21 cellular contexts compared by ENCODE assay signal in the genomic region with DNA sequence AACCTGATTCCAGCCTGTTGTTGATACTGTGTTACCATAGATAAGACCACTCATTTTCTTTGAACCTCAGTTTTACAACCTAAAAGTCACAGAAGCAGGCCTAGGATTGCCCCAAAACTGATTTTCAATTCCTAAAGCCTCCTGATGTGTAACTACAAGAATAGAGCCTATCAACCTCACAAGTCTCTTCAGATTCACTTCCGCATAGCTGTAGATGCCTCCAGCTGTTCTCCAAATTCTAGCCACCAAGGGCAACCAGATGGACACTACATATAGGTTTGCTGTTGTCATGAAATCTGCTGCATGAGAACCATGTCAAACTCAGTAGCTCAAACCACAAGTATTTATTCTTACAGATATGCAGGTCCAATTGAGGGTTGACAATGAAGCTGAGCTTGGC.
DNase-seq lines count a peak whose midpoint lies in the region; ATAC-seq and TF ChIP-seq lines count a peak whose summit lies in the region.
"Had no signal": no experiment of that assay in that cellular context is flagged by ENCODE, and none has a peak within 500 bp of the region (broad histone marks: within the 10 kb centered on the region; RNA-seq: fewer than 3 reads in every experiment).

No MANE protein-coding gene starts in this region.

- no peak overlapping the region for H3K9ac ChIP-seq in Loucy (ENCODE audit: low read depth, low read length, poor library complexity, severe bottlenecking)
- H3K9ac ChIP-seq: BLaER1 had no signal

- H3K36me3 ChIP-seq in Loucy (ENCODE audit: insufficient read depth, low read length) (no peaks in the 10 kb centered on the region), OCI-LY7 (ENCODE audit: insufficient read depth, low read length) (peaks cover 11% of the 10 kb centered on the region; the same call in 1 of the 2 replicates)
- H3K36me3 ChIP-seq: BLaER1 had no signal

- POLR2A ChIA-PET in OCI-LY7 (lab: Charles Lee), result interaction anchor here (0.6 to 8.7 kb wide), 16 partner anchors 8 to 82 kb away, joined by 3 to 109 read pairs (median 4); no protein-coding TSS in a partner anchor
- POLR2A ChIA-PET in T-cell (lab: Charles Lee), result no interaction called here

- H3K4me1 ChIP-seq in Loucy (ENCODE audit: insufficient read depth, low read length, poor library complexity, severe bottlenecking), result peaks cover 29% of the 10 kb centered on the region
- H3K4me1 ChIP-seq in OCI-LY7 (ENCODE audit: insufficient read depth, low read length, poor library complexity, severe bottlenecking), result peaks cover 52% of the 10 kb centered on the region

- no peaks in the 10 kb centered on the region for H3K27me3 ChIP-seq in Loucy (ENCODE audit: insufficient read depth, low read length, poor library complexity, severe bottlenecking)
- H3K27me3 ChIP-seq: BLaER1 had no signal

- H3K4me1 Mint-ChIP-seq in naive B cell, result peaks cover 34 to 58% (median 49%) of the 10 kb centered on the region in 3 donors
- H3K4me1 Mint-ChIP-seq in T-cell, result no peaks in the 10 kb centered on the region
- H3K4me1 Mint-ChIP-seq: T-helper 17 cell had no signal

- intact Hi-C loops in OCI-LY7 (cut with micrococcal nuclease; ENCODE audit: unreplicated experiment), result no loop called here

- H3K36me3 Mint-ChIP-seq in naive B cell (peaks cover 5 to 8% of the 10 kb centered on the region in 2 donors), T-cell (no peaks in the 10 kb centered on the region)

- no TSS peak for BruUV-seq in OCI-LY7 (replicated peaks; lab: Mats Ljungman, UMichigan)

- H3K4me3 ChIP-seq in Loucy (ENCODE audit: low read length, poor library complexity, severe bottlenecking), result no peak overlapping the region
- no peak overlapping the region for H3K4me3 ChIP-seq in OCI-LY7 (ENCODE audit: low read depth, low read length, poor library complexity, severe bottlenecking)
- H3K4me3 ChIP-seq: BLaER1 had no signal

- TF ChIP-seq CTCF in Loucy (conservative IDR thresholded peaks at IDR 0.05; ENCODE audit: low read length) (no peak), OCI-LY7 (conservative IDR thresholded peaks at IDR 0.05; ENCODE audit: low read length) (no peak)

- H3K9me3 Mint-ChIP-seq in naive B cell, result peaks cover 6 to 26% (median 15%) of the 10 kb centered on the region in 7 donors
- H3K9me3 Mint-ChIP-seq in T-cell, result peaks cover 4 to 8% (median 5%) of the 10 kb centered on the region in 3 donors

- peak; percentile 62 for DNase-seq in OCI-LY7 (ENCODE audit: low spot score)
- DNase-seq in naive B cell, result peak; percentile 33
- no peak for DNase-seq in NCI-H510A (lab: John Stamatoyannopoulos, UW)
- no peak for DNase-seq in T-cell
- DNase-seq in SIG-M5 treated with dmso at 0.1 percent for 504 hours (lab: John Stamatoyannopoulos, UW; ENCODE audit: unreplicated experiment), result no peak
- no peak for DNase-seq in hypothalamus (lab: John Stamatoyannopoulos, UW)
- DNase-seq: CD4-positive, alpha-beta T cell; COR-L47; DND-41; IMR-90; NCI-H1048; NCI-H1417 treated with DMSO at 0.1 percent for 48 hours; NCI-H187 treated with DMSO at 0.1 percent for 48 hours; NCI-H226; NCI-H524; NCI-H774; T-helper 17 cell had no signal

- H3K4me3 Mint-ChIP-seq in naive B cell (peak overlapping the region in 2 of 8 donors; percentile 0 to 37), T-cell (no peak overlapping the region)
- H3K4me3 Mint-ChIP-seq: CD4-positive, alpha-beta T cell; T-helper 17 cell had no signal

- H3K9me3 ChIP-seq in Loucy (ENCODE audit: insufficient read depth, low read depth, low read length) (no peaks in the 10 kb centered on the region; the same call in 1 of the 2 replicates), OCI-LY7 (ENCODE audit: low read length) (peaks cover 17% of the 10 kb centered on the region)

- peak overlapping the region; percentile 5 for H3K4me2 ChIP-seq in Loucy (ENCODE audit: low read depth, low read length, poor library complexity, severe bottlenecking)
- H3K4me2 ChIP-seq in OCI-LY7 (ENCODE audit: low read length), result peak overlapping the region; percentile 25; the same call in 1 of the 2 replicates
- H3K4me2 ChIP-seq: BLaER1 had no signal

- H2AFZ ChIP-seq in Loucy (ENCODE audit: low read length) (no peak overlapping the region), OCI-LY7 (ENCODE audit: low read length) (peak overlapping the region; percentile 95)

- H3K27ac Mint-ChIP-seq in naive B cell (peak overlapping the region in 5 of 6 donors; percentile 7 to 89 (median 44)), T-cell (no peak overlapping the region)
- H3K27ac Mint-ChIP-seq: CD4-positive, alpha-beta T cell; T-helper 17 cell had no signal

- H3K27ac ChIP-seq in OCI-LY7 (ENCODE audit: low read depth, low read length, poor library complexity, severe bottlenecking), result peak overlapping the region; percentile 54
- H3K27ac ChIP-seq: BLaER1 had no signal

- H4K20me1 ChIP-seq in Loucy (ENCODE audit: insufficient read depth, low read length, poor library complexity, severe bottlenecking) (no peaks in the 10 kb centered on the region), OCI-LY7 (ENCODE audit: insufficient read depth, low read length) (no peaks in the 10 kb centered on the region)
- H4K20me1 ChIP-seq: BLaER1 had no signal

- no peaks in the 10 kb centered on the region for H3F3A ChIP-seq in Loucy (ENCODE audit: low read depth)

- H3K9me2 ChIP-seq in Loucy (replicated peaks; ENCODE audit: low read depth, low read length), result no peaks in the 10 kb centered on the region
- no peaks in the 10 kb centered on the region for H3K9me2 ChIP-seq in OCI-LY7 (ENCODE audit: insufficient read depth, low read length)

- CTCF ChIA-PET in OCI-LY7 (lab: Charles Lee; ENCODE audit: unreplicated experiment), result interaction anchor here (0.6 to 1.4 kb wide), 5 partner anchors 8 to 53 kb away, joined by 3 to 6 read pairs (median 3); no protein-coding TSS in a partner anchor
- CTCF ChIA-PET in T-cell (lab: Charles Lee), result no interaction called here

- ATAC-seq in GM19395 (IDR thresholded peaks at IDR 0.05; ENCODE audit: unreplicated experiment) (peak; percentile 48), naive B cell (ENCODE audit: low read depth in 2 of 2) (peak; percentile 9 to 16), T-cell (replicated peaks in 1 of 4) (no peak)
- ATAC-seq: Right ventricle myocardium inferior, T-helper 17 cell had no signal

- H3K79me2 ChIP-seq in Loucy (ENCODE audit: insufficient read depth, low read length), result no peaks in the 10 kb centered on the region
- H3K79me2 ChIP-seq in OCI-LY7 (ENCODE audit: insufficient read depth, low read depth, low read length), result no peaks in the 10 kb centered on the region

- H3K27me3 Mint-ChIP-seq in naive B cell (no peaks in the 10 kb centered on the region), T-cell (no peaks in the 10 kb centered on the region)
- H3K27me3 Mint-ChIP-seq: CD4-positive, alpha-beta T cell; T-helper 17 cell had no signal

Comparison
In these comparisons a context has a peak if more than half of its experiments do, and no peak if none do; other contexts are left out.
1. ATAC-seq: peak in GM19395 (single experiment) and naive B cell (2 of 2); none in T-cell (0 of 4).
2. DNase-seq: peak in OCI-LY7 (single experiment) and naive B cell (single experiment); none in NCI-H510A (single experiment), T-cell (0 of 34), SIG-M5 treated with dmso at 0.1 percent for 504 hours (single experiment) and hypothalamus (0 of 51).
3. H3K27ac Mint-ChIP-seq: peak in naive B cell (5 of 6); none in T-cell (0 of 2).